21 cellular contexts compared by ENCODE assay signal in genomic region chr4:4704267-4704666, GRCh38.
DNase-seq lines count a peak whose midpoint lies in the region; TF ChIP-seq lines count a peak whose summit lies in the region.
"Had no signal": no experiment of that assay in that cellular context is flagged by ENCODE, and none has a peak within 500 bp of the region (broad histone marks: within the 10 kb centered on the region; RNA-seq: fewer than 3 reads in every experiment).

No MANE protein-coding gene starts in this region.

- H3K27me3 Mint-ChIP-seq in endothelial cell (ENCODE audit: unreplicated experiment), result no peaks in the 10 kb centered on the region
- H3K27me3 Mint-ChIP-seq: IgD-negative memory B cell had no signal

- H2AK5ac ChIP-seq in mesenchymal stem cell (ENCODE audit: low read length, severe bottlenecking), result no peak overlapping the region

- H3K4me2 ChIP-seq in mesenchymal stem cell (ENCODE audit: low read length, poor library complexity, severe bottlenecking), result no peak overlapping the region

- H3K27me3 ChIP-seq in mesenchymal stem cell (ENCODE audit: control insufficient read depth in 1 of 2, insufficient read depth in 1 of 2, low read length in 2 of 2) (peaks cover 0 to 21% of the 10 kb centered on the region in 2 experiments), Peyer's patch (no peaks in the 10 kb centered on the region)
- H3K27me3 ChIP-seq: cardiac muscle cell, esophagus muscularis mucosa, right atrium auricular region, stomach had no signal

- H3K79me1 ChIP-seq in mesenchymal stem cell (replicated peaks; ENCODE audit: low read length, poor library complexity, severe bottlenecking), result no peaks in the 10 kb centered on the region

- H2BK120ac ChIP-seq in mesenchymal stem cell (ENCODE audit: low read depth, low read length), result no peak overlapping the region

- H3K9me3 Mint-ChIP-seq in endothelial cell (ENCODE audit: unreplicated experiment), result no peaks in the 10 kb centered on the region
- H3K9me3 Mint-ChIP-seq: activated T-helper 2 cell treated with anti-CD3 and anti-CD28 coated beads, Interferon-gamma antibody, Interleukin-2, Interleukin-4, amounts not matched to agents 10 μg/mL and 5 μg/mL and 100 μg/mL, durations not matched to agents 14 hours and 24 hours and 36 hours had no signal

- peaks cover 5% of the 10 kb centered on the region for H3K9me3 ChIP-seq in mesenchymal stem cell (ENCODE audit: control insufficient read depth, low read length)
- no peaks in the 10 kb centered on the region for H3K9me3 ChIP-seq in Peyer's patch
- H3K9me3 ChIP-seq: right atrium auricular region had no signal

- no peak overlapping the region for H4K91ac ChIP-seq in mesenchymal stem cell (ENCODE audit: low read length)

- H3K14ac ChIP-seq in mesenchymal stem cell (ENCODE audit: low read length in 2 of 2), result no peak overlapping the region

- H2BK15ac ChIP-seq in mesenchymal stem cell (ENCODE audit: low read depth, poor library complexity, severe bottlenecking), result no peak overlapping the region

- H2BK12ac ChIP-seq in mesenchymal stem cell (ENCODE audit: low read length in 2 of 2), result no peak overlapping the region

- peaks cover 3% of the 10 kb centered on the region for H3K36me3 Mint-ChIP-seq in endothelial cell (ENCODE audit: low read depth, unreplicated experiment)

- H3K4me3 Mint-ChIP-seq in endothelial cell (ENCODE audit: unreplicated experiment), result no peak overlapping the region
- H3K4me3 Mint-ChIP-seq: IgD-negative memory B cell had no signal

- H4K8ac ChIP-seq in mesenchymal stem cell (ENCODE audit: low read length), result no peak overlapping the region

- H3K27ac ChIP-seq in mesenchymal stem cell (ENCODE audit: low read length, poor library complexity, severe bottlenecking) (no peak overlapping the region), Peyer's patch (no peak overlapping the region)
- H3K27ac ChIP-seq: cardiac muscle cell, esophagus muscularis mucosa, right atrium auricular region, stomach had no signal

- no peak for TF ChIP-seq POLR2A in Peyer's patch (IDR thresholded peaks at IDR 0.05)

- peak overlapping the region; percentile 36 for H3K9ac ChIP-seq in mesenchymal stem cell (ENCODE audit: low read length)

- no peak overlapping the region for H2BK5ac ChIP-seq in mesenchymal stem cell (ENCODE audit: low read depth, low read length, poor library complexity, severe bottlenecking)

- peak overlapping the region in 1 of 2 experiments; percentile 21 for H3K18ac ChIP-seq in mesenchymal stem cell (ENCODE audit: low read depth in 1 of 2, low read length in 2 of 2)

- DNase-seq in CD1c-positive myeloid dendritic cell (ENCODE audit: extremely low spot score), result peak; percentile 32
- peak; percentile 39 for DNase-seq in M059J (ENCODE audit: low read depth)
- DNase-seq in amniotic epithelial cell (ENCODE audit: low read depth), result peak; percentile 47
- peak; percentile 67 for DNase-seq in mesenchymal stem cell
- no peak for DNase-seq in Peyer's patch
- no peak for DNase-seq in endothelial cell (ENCODE audit: low spot score)
- DNase-seq in activated T-cell treated with anti-CD3 and anti-CD28 coated beads for 4 hours, result no peak
- DNase-seq in NCI-H524 treated with DMSO at 0.1 percent for 48 hours (lab: John Stamatoyannopoulos, UW), result no peak
- DNase-seq: activated CD4-positive, CD25-positive, alpha-beta regulatory T cell; hypothalamus; kidney glomerular epithelial cell; NCI-H2171; NCI-H748 treated with DMSO at 0.1 percent for 48 hours; nucleus accumbens; stomach; T-helper 2 cell had no signal

- peaks cover 2% of the 10 kb centered on the region for H3K4me1 Mint-ChIP-seq in endothelial cell (ENCODE audit: unreplicated experiment)
- H3K4me1 Mint-ChIP-seq: IgD-negative memory B cell had no signal

- no peak overlapping the region for H3K27ac Mint-ChIP-seq in endothelial cell (ENCODE audit: unreplicated experiment)
- H3K27ac Mint-ChIP-seq: activated T-helper 2 cell treated with anti-CD3 and anti-CD28 coated beads, Interferon-gamma antibody, Interleukin-2, Interleukin-4, amounts not matched to agents 10 μg/mL and 5 μg/mL and 100 μg/mL, durations not matched to agents 14 hours and 24 hours and 36 hours had no signal

- no peaks in the 10 kb centered on the region for H3K36me3 ChIP-seq in mesenchymal stem cell (ENCODE audit: control insufficient read depth in 1 of 2, insufficient read depth in 2 of 2, low read depth in 1 of 2, low read length in 2 of 2)
- no peaks in the 10 kb centered on the region for H3K36me3 ChIP-seq in Peyer's patch
- H3K36me3 ChIP-seq: cardiac muscle cell, right atrium auricular region, stomach had no signal

- 43% methylated on average over 7 of the region's 7 CpGs for WGBS in mesenchymal stem cell

- H3K4me3 ChIP-seq in mesenchymal stem cell (ENCODE audit: insufficient read depth in 1 of 2, low read depth in 1 of 2, low read length in 2 of 2), result no peak overlapping the region
- no peak overlapping the region for H3K4me3 ChIP-seq in Peyer's patch
- H3K4me3 ChIP-seq: cardiac muscle cell, esophagus muscularis mucosa, right atrium auricular region, stomach had no signal

- no peak overlapping the region for H3K23ac ChIP-seq in mesenchymal stem cell (ENCODE audit: low read length in 2 of 2)

- H2AFZ ChIP-seq in mesenchymal stem cell (ENCODE audit: low read depth, low read length), result no peak overlapping the region

- TF ChIP-seq CTCF in Peyer's patch (IDR thresholded peaks at IDR 0.05), result no peak
- no peak for TF ChIP-seq CTCF in endothelial cell (IDR thresholded peaks at IDR 0.05; ENCODE audit: unreplicated experiment)

- no peaks in the 10 kb centered on the region for H3K4me1 ChIP-seq in mesenchymal stem cell (ENCODE audit: control insufficient read depth, insufficient read depth, low read depth, low read length)
- no peaks in the 10 kb centered on the region for H3K4me1 ChIP-seq in Peyer's patch
- H3K4me1 ChIP-seq: esophagus muscularis mucosa, right atrium auricular region, stomach had no signal

- no peak overlapping the region for H3K4ac ChIP-seq in mesenchymal stem cell (ENCODE audit: low read depth in 1 of 2, low read length in 2 of 2)

Comparison
In these comparisons a context has a peak if more than half of its experiments do, and no peak if none do; other contexts are left out.
1. DNase-seq: peak in CD1c-positive myeloid dendritic cell (single experiment), M059J (single experiment), amniotic epithelial cell (single experiment) and mesenchymal stem cell (single experiment); none in Peyer's patch (0 of 3), endothelial cell (single experiment), activated T-cell treated with anti-CD3 and anti-CD28 coated beads for 4 hours (single experiment) and NCI-H524 treated with DMSO at 0.1 percent for 48 hours (single experiment).